ENCODE assay signal across 7 cellular contexts in the genomic region with DNA sequence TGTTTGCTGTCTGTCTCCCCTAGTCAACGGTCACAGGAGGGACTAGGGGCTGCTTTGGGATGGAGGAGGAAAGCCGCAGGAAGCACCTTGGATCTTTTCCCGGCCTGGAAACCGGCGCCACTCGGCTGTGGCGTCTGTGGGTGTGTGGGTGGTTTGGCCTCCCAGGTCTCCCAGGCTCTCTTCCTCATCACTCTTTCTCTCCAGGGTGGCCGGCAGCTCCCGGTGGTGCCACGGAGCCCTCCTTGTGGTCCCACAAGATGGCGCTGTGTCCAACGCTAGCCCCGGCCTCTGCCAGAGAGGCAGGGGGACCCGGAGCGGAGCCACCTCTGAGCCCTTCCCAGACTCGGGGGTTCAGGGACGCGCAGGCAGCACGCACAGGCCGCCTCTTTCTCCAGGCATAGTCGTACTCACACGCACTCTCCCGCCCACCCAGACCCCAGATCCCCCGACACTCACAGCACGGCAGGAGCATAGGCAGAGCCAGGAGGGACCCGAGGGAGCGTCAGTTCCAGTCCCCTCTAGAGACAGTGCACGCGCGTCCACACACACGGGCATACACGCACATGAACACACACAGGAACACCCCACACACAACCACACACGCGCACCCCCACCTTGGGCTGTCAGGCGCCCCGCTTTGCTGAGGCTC. TPM values are rescaled to one million over a fixed set of nuclear protein-coding genes. Genes with fewer than 3 reads are reported as not detected.
DNase-seq lines count a peak whose midpoint lies in the region; ATAC-seq and TF ChIP-seq lines count a peak whose summit lies in the region.

No MANE protein-coding gene starts in this region.

- peak; percentile 90 for ATAC-seq in WTC11
- ATAC-seq in GM18868 (IDR thresholded peaks at IDR 0.05; ENCODE audit: unreplicated experiment), result no peak

- H3K27ac ChIP-seq in breast epithelium, result no peak overlapping the region

- no peaks in the 10 kb centered on the region for H3K36me3 ChIP-seq in breast epithelium

- H3K9me3 ChIP-seq in breast epithelium, result no peaks in the 10 kb centered on the region

- H3K36me3 Mint-ChIP-seq in WTC11, result no peaks in the 10 kb centered on the region

- H3K4me3 ChIP-seq in GM12875 (ENCODE audit: low read depth, low read length), result no peak overlapping the region
- peak overlapping the region; percentile 15 to 53 (median 31) for H3K4me3 ChIP-seq in breast epithelium

- peaks cover 20% of the 10 kb centered on the region for H3K27me3 Mint-ChIP-seq in WTC11 (ENCODE audit: low read depth)

- DNase-seq in NCI-H1694 (lab: John Stamatoyannopoulos, UW) (peak; percentile 56), WTC11 (ENCODE audit: low spot score) (peak; percentile 89), breast epithelium (ENCODE audit: low spot score in 2 of 2) (peak; percentile 65 to 82), iris pigment epithelial cell (ENCODE audit: low read depth) (peak; percentile 72)
- DNase-seq in stimulated activated CD4-positive, alpha-beta T cell treated with anti-CD3 and anti-CD28 coated beads, Interleukin-12 subunit alpha, Interleukin-12 subunit beta, amount 100 ng/mL, for 4 hours, result peak; percentile 64

- peaks cover 29% of the 10 kb centered on the region for H3K4me1 Mint-ChIP-seq in WTC11

- peaks cover 0 to 4% of the 10 kb centered on the region in 2 donors for H3K4me1 ChIP-seq in breast epithelium

- H3K9me3 Mint-ChIP-seq in WTC11, result no peaks in the 10 kb centered on the region

- POLR2A ChIA-PET in WTC11 (lab: Charles Lee), result interaction anchor here (1.0 kb wide), 1 partner anchor 189 kb away, joined by 5 read pairs; no protein-coding TSS in a partner anchor

- no peak for TF ChIP-seq POLR2A in breast epithelium (IDR thresholded peaks at IDR 0.05)

- TF ChIP-seq CTCF in GM12875 (IDR thresholded peaks at IDR 0.05; ENCODE audit: borderline replicate concordance, insufficient read depth, low read depth, low read length) (peak; percentile 75; the same call in 1 of the 2 replicates), WTC11 (IDR thresholded peaks at IDR 0.05) (peak; percentile 64; the same call in 1 of the 2 replicates), breast epithelium (IDR thresholded peaks at IDR 0.05) (peak in 2 of 3 donors; percentile 68 to 73)

- intact Hi-C loops in breast epithelium (cut with DNase I; ENCODE audit: low total_unique reads), result loop anchor here (5.0 to 10.0 kb wide), 2 partner anchors 373 to 701 kb away; no protein-coding TSS in a partner anchor

- CTCF ChIA-PET in WTC11 (lab: Charles Lee), result interaction anchor here (0.5 to 2.6 kb wide), 44 partner anchors 10 to 680 kb away, joined by 3 to 39 read pairs (median 4); a partner anchor contains a TSS

- no peak overlapping the region for H3K27ac Mint-ChIP-seq in WTC11

- H3K27me3 ChIP-seq in breast epithelium, result no peaks in the 10 kb centered on the region

- peak overlapping the region; percentile 63 for H3K4me3 Mint-ChIP-seq in WTC11

TF ChIP-seq in WTC11, 78 proteins besides CTCF, POLR2A, EP300 and RAD21 (continues in another document):
- TF ChIP-seq, protein P1, sequence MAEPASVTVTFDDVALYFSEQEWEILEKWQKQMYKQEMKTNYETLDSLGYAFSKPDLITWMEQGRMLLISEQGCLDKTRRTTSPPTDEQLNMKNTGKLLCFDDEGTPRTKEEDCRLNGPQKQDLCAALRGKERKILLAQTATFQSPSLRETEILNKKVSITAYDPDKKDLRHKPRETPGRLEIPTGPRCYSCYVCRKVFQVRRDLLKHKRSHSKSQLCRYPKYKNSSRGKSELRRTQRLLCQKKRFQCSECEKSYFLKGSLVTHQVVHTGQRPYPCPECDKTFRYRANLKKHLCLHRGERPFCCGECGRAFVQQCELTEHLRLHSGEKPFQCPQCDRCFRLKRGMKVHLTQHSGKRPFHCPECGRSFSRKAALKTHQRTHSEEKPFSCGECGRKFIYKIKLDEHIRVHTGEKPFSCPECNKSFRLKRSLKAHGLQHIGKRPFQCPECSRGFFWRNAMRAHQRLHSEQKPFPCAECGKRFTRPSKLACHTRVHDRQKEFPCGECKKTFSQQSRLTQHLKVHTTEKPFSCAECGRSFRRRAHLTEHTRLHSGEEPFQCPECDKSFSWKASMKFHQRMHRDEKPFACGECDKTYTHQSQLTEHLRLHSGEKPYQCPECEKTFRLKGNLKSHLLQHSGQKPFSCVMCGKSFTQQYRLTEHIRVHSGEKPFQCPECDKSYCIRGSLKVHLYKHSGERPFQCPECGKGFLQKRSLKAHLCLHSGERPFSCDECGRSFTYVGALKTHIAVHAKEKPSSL (CRISPR knock-in tag; conservative IDR thresholded peaks at IDR 0.05), result no peak
- TF ChIP-seq SMAD3 (CRISPR knock-in tag; IDR thresholded peaks at IDR 0.05; ENCODE audit: borderline replicate concordance) (0 out of 2 replicates have a peak, but pooled peaks have one; percentile 9), RELA (CRISPR knock-in tag; IDR thresholded peaks at IDR 0.05; ENCODE audit: borderline replicate concordance) (no peak), TEAD1 (CRISPR knock-in tag; IDR thresholded peaks at IDR 0.05) (no peak)
- TF ChIP-seq, protein P2, sequence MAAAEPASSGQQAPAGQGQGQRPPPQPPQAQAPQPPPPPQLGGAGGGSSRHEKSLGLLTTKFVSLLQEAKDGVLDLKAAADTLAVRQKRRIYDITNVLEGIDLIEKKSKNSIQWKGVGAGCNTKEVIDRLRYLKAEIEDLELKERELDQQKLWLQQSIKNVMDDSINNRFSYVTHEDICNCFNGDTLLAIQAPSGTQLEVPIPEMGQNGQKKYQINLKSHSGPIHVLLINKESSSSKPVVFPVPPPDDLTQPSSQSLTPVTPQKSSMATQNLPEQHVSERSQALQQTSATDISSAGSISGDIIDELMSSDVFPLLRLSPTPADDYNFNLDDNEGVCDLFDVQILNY (CRISPR knock-in tag; IDR thresholded peaks at IDR 0.05), result no peak
- TF ChIP-seq, protein P3, sequence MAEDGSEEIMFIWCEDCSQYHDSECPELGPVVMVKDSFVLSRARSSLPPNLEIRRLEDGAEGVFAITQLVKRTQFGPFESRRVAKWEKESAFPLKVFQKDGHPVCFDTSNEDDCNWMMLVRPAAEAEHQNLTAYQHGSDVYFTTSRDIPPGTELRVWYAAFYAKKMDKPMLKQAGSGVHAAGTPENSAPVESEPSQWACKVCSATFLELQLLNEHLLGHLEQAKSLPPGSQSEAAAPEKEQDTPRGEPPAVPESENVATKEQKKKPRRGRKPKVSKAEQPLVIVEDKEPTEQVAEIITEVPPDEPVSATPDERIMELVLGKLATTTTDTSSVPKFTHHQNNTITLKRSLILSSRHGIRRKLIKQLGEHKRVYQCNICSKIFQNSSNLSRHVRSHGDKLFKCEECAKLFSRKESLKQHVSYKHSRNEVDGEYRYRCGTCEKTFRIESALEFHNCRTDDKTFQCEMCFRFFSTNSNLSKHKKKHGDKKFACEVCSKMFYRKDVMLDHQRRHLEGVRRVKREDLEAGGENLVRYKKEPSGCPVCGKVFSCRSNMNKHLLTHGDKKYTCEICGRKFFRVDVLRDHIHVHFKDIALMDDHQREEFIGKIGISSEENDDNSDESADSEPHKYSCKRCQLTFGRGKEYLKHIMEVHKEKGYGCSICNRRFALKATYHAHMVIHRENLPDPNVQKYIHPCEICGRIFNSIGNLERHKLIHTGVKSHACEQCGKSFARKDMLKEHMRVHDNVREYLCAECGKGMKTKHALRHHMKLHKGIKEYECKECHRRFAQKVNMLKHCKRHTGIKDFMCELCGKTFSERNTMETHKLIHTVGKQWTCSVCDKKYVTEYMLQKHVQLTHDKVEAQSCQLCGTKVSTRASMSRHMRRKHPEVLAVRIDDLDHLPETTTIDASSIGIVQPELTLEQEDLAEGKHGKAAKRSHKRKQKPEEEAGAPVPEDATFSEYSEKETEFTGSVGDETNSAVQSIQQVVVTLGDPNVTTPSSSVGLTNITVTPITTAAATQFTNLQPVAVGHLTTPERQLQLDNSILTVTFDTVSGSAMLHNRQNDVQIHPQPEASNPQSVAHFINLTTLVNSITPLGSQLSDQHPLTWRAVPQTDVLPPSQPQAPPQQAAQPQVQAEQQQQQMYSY (CRISPR knock-in tag; IDR thresholded peaks at IDR 0.05), result no peak
- TF ChIP-seq, protein P4, sequence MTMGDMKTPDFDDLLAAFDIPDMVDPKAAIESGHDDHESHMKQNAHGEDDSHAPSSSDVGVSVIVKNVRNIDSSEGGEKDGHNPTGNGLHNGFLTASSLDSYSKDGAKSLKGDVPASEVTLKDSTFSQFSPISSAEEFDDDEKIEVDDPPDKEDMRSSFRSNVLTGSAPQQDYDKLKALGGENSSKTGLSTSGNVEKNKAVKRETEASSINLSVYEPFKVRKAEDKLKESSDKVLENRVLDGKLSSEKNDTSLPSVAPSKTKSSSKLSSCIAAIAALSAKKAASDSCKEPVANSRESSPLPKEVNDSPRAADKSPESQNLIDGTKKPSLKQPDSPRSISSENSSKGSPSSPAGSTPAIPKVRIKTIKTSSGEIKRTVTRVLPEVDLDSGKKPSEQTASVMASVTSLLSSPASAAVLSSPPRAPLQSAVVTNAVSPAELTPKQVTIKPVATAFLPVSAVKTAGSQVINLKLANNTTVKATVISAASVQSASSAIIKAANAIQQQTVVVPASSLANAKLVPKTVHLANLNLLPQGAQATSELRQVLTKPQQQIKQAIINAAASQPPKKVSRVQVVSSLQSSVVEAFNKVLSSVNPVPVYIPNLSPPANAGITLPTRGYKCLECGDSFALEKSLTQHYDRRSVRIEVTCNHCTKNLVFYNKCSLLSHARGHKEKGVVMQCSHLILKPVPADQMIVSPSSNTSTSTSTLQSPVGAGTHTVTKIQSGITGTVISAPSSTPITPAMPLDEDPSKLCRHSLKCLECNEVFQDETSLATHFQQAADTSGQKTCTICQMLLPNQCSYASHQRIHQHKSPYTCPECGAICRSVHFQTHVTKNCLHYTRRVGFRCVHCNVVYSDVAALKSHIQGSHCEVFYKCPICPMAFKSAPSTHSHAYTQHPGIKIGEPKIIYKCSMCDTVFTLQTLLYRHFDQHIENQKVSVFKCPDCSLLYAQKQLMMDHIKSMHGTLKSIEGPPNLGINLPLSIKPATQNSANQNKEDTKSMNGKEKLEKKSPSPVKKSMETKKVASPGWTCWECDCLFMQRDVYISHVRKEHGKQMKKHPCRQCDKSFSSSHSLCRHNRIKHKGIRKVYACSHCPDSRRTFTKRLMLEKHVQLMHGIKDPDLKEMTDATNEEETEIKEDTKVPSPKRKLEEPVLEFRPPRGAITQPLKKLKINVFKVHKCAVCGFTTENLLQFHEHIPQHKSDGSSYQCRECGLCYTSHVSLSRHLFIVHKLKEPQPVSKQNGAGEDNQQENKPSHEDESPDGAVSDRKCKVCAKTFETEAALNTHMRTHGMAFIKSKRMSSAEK (CRISPR knock-in tag; IDR thresholded peaks at IDR 0.05; ENCODE audit: borderline replicate concordance), result no peak

RNA-seq across cellular contexts. Expression of a gene that starts 31.2 kb away (rescaled TPM):
- total RNA-seq in WTC11 (2021), result 0.07 TPM in 1 of 3 replicates, not detected in the others
- total RNA-seq in breast epithelium, result 1 to 10 TPM in 1 of 3 donors, not detected in 2; 1.3 TPM
